In genomic region chr9:23820731-23821399, GRCh38 we compare ENCODE assay signal across 9 cellular contexts. TPM values are rescaled to one million over a fixed set of nuclear protein-coding genes. Genes with fewer than 3 reads are reported as not detected.
A peak's percentile ranks its signal among the peaks of the same experiment; 100 is the strongest.
DNase-seq lines count a peak whose midpoint lies in the region; ATAC-seq and TF ChIP-seq lines count a peak whose summit lies in the region.
"Had no signal": no experiment of that assay in that cellular context is flagged by ENCODE, and none has a peak within 500 bp of the region (broad histone marks: within the 10 kb centered on the region; RNA-seq: fewer than 3 reads in every experiment).

No MANE protein-coding gene starts in this region.

- peak overlapping the region; percentile 64 for H3K9ac ChIP-seq in ES-I3 (ENCODE audit: low read depth, low read length)

- TF ChIP-seq CTCF in foreskin keratinocyte (conservative IDR thresholded peaks at IDR 0.05): peak; percentile 21

- DNase-seq in NCI-H526 treated with DMSO at 0.1 percent for 48 hours (lab: John Stamatoyannopoulos, UW): peak; percentile 38
- peak in 1 of 2 donors; percentile 56 for DNase-seq in foreskin keratinocyte
- peak in 7 of 10 donors; percentile 39 to 90 (median 43) for DNase-seq in posterior cingulate gyrus
- no peak for DNase-seq in hippocampal formation (lab: John Stamatoyannopoulos, UW)

- H3K4me1 ChIP-seq in ES-I3 (ENCODE audit: insufficient read depth, low read length): peaks cover 21% of the 10 kb centered on the region
- no peaks in the 10 kb centered on the region for H3K4me1 ChIP-seq in foreskin keratinocyte
- H3K4me1 ChIP-seq: SJSA1 had no signal

- no peaks in the 10 kb centered on the region for H3K36me3 ChIP-seq in ES-I3 (ENCODE audit: insufficient read depth, low read length)
- H3K36me3 ChIP-seq: SJSA1 had no signal

- intact Hi-C loops in posterior cingulate gyrus (cut with DNase I): loop anchor here (10.0 kb wide), 1 partner anchor 156 kb away; no protein-coding TSS in a partner anchor

- H3K27me3 ChIP-seq in foreskin keratinocyte: peaks cover 28% of the 10 kb centered on the region
- H3K27me3 ChIP-seq: SJSA1 had no signal

- no peak overlapping the region for H3K27ac ChIP-seq in foreskin keratinocyte
- H3K27ac ChIP-seq: SJSA1 had no signal

- ATAC-seq in foreskin keratinocyte (peak; percentile 14), HG02970 (IDR thresholded peaks at IDR 0.05; ENCODE audit: low FRiP score, unreplicated experiment) (no peak), GM19395 (IDR thresholded peaks at IDR 0.05; ENCODE audit: unreplicated experiment) (no peak)
- no peak for ATAC-seq in activated CD4-positive, CD25-positive, alpha-beta regulatory T cell treated with anti-CD3 and anti-CD28 coated beads, Interleukin-2, amount 50 U/mL, for 24 hours

- H3K9me3 ChIP-seq in ES-I3 (ENCODE audit: control insufficient read depth, insufficient read depth, low read length): no peaks in the 10 kb centered on the region
- H3K9me3 ChIP-seq: SJSA1 had no signal

RNA-seq across cellular contexts. Expression of gene ELAVL2, which starts 5.2 kb away (rescaled TPM):
- total RNA-seq in foreskin keratinocyte: 10.4 and 12.1 TPM in 2 replicates
- polyA plus RNA-seq in foreskin keratinocyte: 2.5 and 3.2 TPM in 2 replicates

Comparison
In these comparisons a context has a peak if more than half of its experiments do, and no peak if none do; other contexts are left out.
1. DNase-seq: peak in NCI-H526 treated with DMSO at 0.1 percent for 48 hours (single experiment) and posterior cingulate gyrus (7 of 10); none in hippocampal formation (0 of 2).